1 cellular context compared by ENCODE assay signal in genomic region chr7:131007439-131008330, GRCh38.
TF ChIP-seq lines count a peak whose summit lies in the region.

No MANE protein-coding gene starts in this region.

TF ChIP-seq in K562, 482 proteins besides CTCF, POLR2A, EP300 and RAD21 (continued from another document and continues in another):
- TF ChIP-seq, protein P1, sequence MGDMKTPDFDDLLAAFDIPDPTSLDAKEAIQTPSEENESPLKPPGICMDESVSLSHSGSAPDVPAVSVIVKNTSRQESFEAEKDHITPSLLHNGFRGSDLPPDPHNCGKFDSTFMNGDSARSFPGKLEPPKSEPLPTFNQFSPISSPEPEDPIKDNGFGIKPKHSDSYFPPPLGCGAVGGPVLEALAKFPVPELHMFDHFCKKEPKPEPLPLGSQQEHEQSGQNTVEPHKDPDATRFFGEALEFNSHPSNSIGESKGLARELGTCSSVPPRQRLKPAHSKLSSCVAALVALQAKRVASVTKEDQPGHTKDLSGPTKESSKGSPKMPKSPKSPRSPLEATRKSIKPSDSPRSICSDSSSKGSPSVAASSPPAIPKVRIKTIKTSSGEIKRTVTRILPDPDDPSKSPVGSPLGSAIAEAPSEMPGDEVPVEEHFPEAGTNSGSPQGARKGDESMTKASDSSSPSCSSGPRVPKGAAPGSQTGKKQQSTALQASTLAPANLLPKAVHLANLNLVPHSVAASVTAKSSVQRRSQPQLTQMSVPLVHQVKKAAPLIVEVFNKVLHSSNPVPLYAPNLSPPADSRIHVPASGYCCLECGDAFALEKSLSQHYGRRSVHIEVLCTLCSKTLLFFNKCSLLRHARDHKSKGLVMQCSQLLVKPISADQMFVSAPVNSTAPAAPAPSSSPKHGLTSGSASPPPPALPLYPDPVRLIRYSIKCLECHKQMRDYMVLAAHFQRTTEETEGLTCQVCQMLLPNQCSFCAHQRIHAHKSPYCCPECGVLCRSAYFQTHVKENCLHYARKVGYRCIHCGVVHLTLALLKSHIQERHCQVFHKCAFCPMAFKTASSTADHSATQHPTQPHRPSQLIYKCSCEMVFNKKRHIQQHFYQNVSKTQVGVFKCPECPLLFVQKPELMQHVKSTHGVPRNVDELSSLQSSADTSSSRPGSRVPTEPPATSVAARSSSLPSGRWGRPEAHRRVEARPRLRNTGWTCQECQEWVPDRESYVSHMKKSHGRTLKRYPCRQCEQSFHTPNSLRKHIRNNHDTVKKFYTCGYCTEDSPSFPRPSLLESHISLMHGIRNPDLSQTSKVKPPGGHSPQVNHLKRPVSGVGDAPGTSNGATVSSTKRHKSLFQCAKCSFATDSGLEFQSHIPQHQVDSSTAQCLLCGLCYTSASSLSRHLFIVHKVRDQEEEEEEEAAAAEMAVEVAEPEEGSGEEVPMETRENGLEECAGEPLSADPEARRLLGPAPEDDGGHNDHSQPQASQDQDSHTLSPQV (IDR thresholded peaks at IDR 0.05): 0 out of 2 replicates have a peak, but pooled peaks have one; percentile 18
- peak; percentile 47 for TF ChIP-seq HMGN3 (IDR thresholded peaks at IDR 0.05; ENCODE audit: borderline replicate concordance, extremely low read depth, insufficient read length, low read depth, low read length)
- TF ChIP-seq, protein P2, sequence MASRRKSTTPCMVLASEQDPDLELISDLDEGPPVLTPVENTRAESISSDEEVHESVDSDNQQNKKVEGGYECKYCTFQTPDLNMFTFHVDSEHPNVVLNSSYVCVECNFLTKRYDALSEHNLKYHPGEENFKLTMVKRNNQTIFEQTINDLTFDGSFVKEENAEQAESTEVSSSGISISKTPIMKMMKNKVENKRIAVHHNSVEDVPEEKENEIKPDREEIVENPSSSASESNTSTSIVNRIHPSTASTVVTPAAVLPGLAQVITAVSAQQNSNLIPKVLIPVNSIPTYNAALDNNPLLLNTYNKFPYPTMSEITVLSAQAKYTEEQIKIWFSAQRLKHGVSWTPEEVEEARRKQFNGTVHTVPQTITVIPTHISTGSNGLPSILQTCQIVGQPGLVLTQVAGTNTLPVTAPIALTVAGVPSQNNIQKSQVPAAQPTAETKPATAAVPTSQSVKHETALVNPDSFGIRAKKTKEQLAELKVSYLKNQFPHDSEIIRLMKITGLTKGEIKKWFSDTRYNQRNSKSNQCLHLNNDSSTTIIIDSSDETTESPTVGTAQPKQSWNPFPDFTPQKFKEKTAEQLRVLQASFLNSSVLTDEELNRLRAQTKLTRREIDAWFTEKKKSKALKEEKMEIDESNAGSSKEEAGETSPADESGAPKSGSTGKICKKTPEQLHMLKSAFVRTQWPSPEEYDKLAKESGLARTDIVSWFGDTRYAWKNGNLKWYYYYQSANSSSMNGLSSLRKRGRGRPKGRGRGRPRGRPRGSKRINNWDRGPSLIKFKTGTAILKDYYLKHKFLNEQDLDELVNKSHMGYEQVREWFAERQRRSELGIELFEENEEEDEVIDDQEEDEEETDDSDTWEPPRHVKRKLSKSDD (conservative IDR thresholded peaks at IDR 0.05; ENCODE audit: low read length): no peak
- 0 out of 2 replicates have a peak, but pooled peaks have one; percentile 15 for TF ChIP-seq KLF16 (IDR thresholded peaks at IDR 0.05)
- TF ChIP-seq, protein P3, sequence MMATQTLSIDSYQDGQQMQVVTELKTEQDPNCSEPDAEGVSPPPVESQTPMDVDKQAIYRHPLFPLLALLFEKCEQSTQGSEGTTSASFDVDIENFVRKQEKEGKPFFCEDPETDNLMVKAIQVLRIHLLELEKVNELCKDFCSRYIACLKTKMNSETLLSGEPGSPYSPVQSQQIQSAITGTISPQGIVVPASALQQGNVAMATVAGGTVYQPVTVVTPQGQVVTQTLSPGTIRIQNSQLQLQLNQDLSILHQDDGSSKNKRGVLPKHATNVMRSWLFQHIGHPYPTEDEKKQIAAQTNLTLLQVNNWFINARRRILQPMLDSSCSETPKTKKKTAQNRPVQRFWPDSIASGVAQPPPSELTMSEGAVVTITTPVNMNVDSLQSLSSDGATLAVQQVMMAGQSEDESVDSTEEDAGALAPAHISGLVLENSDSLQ (IDR thresholded peaks at IDR 0.05): peak; percentile 45; the same call in 1 of the 2 replicates
- TF ChIP-seq EP400 (IDR thresholded peaks at IDR 0.05): peak; percentile 25; the same call in 1 of the 2 replicates
- TF ChIP-seq BCOR (IDR thresholded peaks at IDR 0.05): 0 out of 2 replicates have a peak, but pooled peaks have one; percentile 53
- peak; percentile 51; the same call in 1 of the 2 replicates for TF ChIP-seq ZNF143 (CRISPR knock-in tag; IDR thresholded peaks at IDR 0.05)
- peak; percentile 87 for TF ChIP-seq ELF4 (CRISPR knock-in tag; IDR thresholded peaks at IDR 0.05)
- TF ChIP-seq HIVEP1 (CRISPR knock-in tag; IDR thresholded peaks at IDR 0.05): no peak
- TF ChIP-seq ARNT (IDR thresholded peaks at IDR 0.05): peak in 1 of 2 experiments; percentile 83; a peak in 1 of 4 replicates
- TF ChIP-seq ZNF766 (CRISPR knock-in tag; conservative IDR thresholded peaks at IDR 0.05): peak; percentile 73; the same call in 1 of the 2 replicates
- TF ChIP-seq, protein P4, sequence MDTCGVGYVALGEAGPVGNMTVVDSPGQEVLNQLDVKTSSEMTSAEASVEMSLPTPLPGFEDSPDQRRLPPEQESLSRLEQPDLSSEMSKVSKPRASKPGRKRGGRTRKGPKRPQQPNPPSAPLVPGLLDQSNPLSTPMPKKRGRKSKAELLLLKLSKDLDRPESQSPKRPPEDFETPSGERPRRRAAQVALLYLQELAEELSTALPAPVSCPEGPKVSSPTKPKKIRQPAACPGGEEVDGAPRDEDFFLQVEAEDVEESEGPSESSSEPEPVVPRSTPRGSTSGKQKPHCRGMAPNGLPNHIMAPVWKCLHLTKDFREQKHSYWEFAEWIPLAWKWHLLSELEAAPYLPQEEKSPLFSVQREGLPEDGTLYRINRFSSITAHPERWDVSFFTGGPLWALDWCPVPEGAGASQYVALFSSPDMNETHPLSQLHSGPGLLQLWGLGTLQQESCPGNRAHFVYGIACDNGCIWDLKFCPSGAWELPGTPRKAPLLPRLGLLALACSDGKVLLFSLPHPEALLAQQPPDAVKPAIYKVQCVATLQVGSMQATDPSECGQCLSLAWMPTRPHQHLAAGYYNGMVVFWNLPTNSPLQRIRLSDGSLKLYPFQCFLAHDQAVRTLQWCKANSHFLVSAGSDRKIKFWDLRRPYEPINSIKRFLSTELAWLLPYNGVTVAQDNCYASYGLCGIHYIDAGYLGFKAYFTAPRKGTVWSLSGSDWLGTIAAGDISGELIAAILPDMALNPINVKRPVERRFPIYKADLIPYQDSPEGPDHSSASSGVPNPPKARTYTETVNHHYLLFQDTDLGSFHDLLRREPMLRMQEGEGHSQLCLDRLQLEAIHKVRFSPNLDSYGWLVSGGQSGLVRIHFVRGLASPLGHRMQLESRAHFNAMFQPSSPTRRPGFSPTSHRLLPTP (IDR thresholded peaks at IDR 0.05; ENCODE audit: borderline replicate concordance, extremely low read depth, insufficient read length): no peak
- peak; percentile 90 for TF ChIP-seq SMC3 (conservative IDR thresholded peaks at IDR 0.05; ENCODE audit: insufficient read depth, low read depth, low read length)
- no peak for TF ChIP-seq MED1 (CRISPR knock-in tag; IDR thresholded peaks at IDR 0.05; ENCODE audit: borderline replicate concordance)
- peak; percentile 36 for TF ChIP-seq NUFIP1 (IDR thresholded peaks at IDR 0.05; ENCODE audit: partially characterized antibody)
- no peak for TF ChIP-seq MYBL2 (IDR thresholded peaks at IDR 0.05; ENCODE audit: low read depth)
- TF ChIP-seq MYBL2 (CRISPR knock-in tag; IDR thresholded peaks at IDR 0.05; ENCODE audit: borderline replicate concordance): no peak
- peak; percentile 38; the same call in 1 of the 2 replicates for TF ChIP-seq SOX6 (IDR thresholded peaks at IDR 0.05)
- TF ChIP-seq MLLT1 (IDR thresholded peaks at IDR 0.05): 0 out of 4 replicates have a peak, but pooled peaks of 1 of the 2 experiments have one; percentile 43
- TF ChIP-seq POLR2AphosphoS5 (IDR thresholded peaks at IDR 0.05; ENCODE audit: control insufficient read depth, insufficient read depth, low read depth, low read length): no peak
- peak in 1 of 2 experiments; percentile 40; a peak in 1 of 4 replicates for TF ChIP-seq MAZ (CRISPR knock-in tag; conservative IDR thresholded peaks at IDR 0.05 in 1 of 2, IDR thresholded peaks at IDR 0.05 in 1 of 2)
- no peak for TF ChIP-seq NR2C1 (IDR thresholded peaks at IDR 0.05)
- TF ChIP-seq NR2C1 (tag; IDR thresholded peaks at IDR 0.05): no peak
- TF ChIP-seq TRIM28 (IDR thresholded peaks at IDR 0.05): peak; percentile 18; the same call in 1 of the 2 replicates
- no peak for TF ChIP-seq ATF1 (CRISPR knock-in tag; IDR thresholded peaks at IDR 0.05)
- TF ChIP-seq ATF1 (tag; IDR thresholded peaks at IDR 0.05): peak; percentile 71
- TF ChIP-seq ASH1L (IDR thresholded peaks at IDR 0.05; ENCODE audit: borderline replicate concordance, low read depth, partially characterized antibody): peak; percentile 73
- TF ChIP-seq TEAD4 (IDR thresholded peaks at IDR 0.05; ENCODE audit: low read length): 0 out of 2 replicates have a peak, but pooled peaks have one; percentile 23
- TF ChIP-seq TEAD4 (CRISPR knock-in tag; IDR thresholded peaks at IDR 0.05; ENCODE audit: borderline replicate concordance): no peak
- peak; percentile 77 for TF ChIP-seq CC2D1A (IDR thresholded peaks at IDR 0.05)
- TF ChIP-seq SPI1 (IDR thresholded peaks at IDR 0.05; ENCODE audit: borderline replicate concordance, low read depth, low read length): peak; percentile 32; the same call in 1 of the 2 replicates
- no peak for TF ChIP-seq E2F3 (CRISPR knock-in tag; IDR thresholded peaks at IDR 0.05)
- peak; percentile 88 for TF ChIP-seq ARID2 (IDR thresholded peaks at IDR 0.05)
- peak; percentile 93 for TF ChIP-seq ELF2 (CRISPR knock-in tag; IDR thresholded peaks at IDR 0.05)
- no peak for TF ChIP-seq ID3 (CRISPR knock-in tag; IDR thresholded peaks at IDR 0.05)
- TF ChIP-seq ID3 (tag; IDR thresholded peaks at IDR 0.05): no peak
- no peak for TF ChIP-seq ZNF668 (CRISPR knock-in tag; IDR thresholded peaks at IDR 0.05)
- TF ChIP-seq BRD4 (IDR thresholded peaks at IDR 0.05): 0 out of 2 replicates have a peak, but pooled peaks have one; percentile 37
- TF ChIP-seq, protein P5, sequence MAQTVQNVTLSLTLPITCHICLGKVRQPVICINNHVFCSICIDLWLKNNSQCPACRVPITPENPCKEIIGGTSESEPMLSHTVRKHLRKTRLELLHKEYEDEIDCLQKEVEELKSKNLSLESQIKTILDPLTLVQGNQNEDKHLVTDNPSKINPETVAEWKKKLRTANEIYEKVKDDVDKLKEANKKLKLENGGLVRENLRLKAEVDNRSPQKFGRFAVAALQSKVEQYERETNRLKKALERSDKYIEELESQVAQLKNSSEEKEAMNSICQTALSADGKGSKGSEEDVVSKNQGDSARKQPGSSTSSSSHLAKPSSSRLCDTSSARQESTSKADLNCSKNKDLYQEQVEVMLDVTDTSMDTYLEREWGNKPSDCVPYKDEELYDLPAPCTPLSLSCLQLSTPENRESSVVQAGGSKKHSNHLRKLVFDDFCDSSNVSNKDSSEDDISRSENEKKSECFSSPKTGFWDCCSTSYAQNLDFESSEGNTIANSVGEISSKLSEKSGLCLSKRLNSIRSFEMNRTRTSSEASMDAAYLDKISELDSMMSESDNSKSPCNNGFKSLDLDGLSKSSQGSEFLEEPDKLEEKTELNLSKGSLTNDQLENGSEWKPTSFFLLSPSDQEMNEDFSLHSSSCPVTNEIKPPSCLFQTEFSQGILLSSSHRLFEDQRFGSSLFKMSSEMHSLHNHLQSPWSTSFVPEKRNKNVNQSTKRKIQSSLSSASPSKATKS (CRISPR knock-in tag; IDR thresholded peaks at IDR 0.05): no peak
- TF ChIP-seq PHF20 (IDR thresholded peaks at IDR 0.05; ENCODE audit: partially characterized antibody): peak; percentile 85
- peak; percentile 36; the same call in 1 of the 2 replicates for TF ChIP-seq SMARCA4 (IDR thresholded peaks at IDR 0.05)
- TF ChIP-seq, protein P6, sequence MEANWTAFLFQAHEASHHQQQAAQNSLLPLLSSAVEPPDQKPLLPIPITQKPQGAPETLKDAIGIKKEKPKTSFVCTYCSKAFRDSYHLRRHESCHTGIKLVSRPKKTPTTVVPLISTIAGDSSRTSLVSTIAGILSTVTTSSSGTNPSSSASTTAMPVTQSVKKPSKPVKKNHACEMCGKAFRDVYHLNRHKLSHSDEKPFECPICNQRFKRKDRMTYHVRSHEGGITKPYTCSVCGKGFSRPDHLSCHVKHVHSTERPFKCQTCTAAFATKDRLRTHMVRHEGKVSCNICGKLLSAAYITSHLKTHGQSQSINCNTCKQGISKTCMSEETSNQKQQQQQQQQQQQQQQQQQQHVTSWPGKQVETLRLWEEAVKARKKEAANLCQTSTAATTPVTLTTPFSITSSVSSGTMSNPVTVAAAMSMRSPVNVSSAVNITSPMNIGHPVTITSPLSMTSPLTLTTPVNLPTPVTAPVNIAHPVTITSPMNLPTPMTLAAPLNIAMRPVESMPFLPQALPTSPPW (CRISPR knock-in tag; IDR thresholded peaks at IDR 0.05): peak; percentile 72
- peak in 1 of 2 experiments; percentile 79; a peak in 2 of 4 replicates for TF ChIP-seq FOXA3 (CRISPR knock-in tag; conservative IDR thresholded peaks at IDR 0.05 in 1 of 2, IDR thresholded peaks at IDR 0.05 in 1 of 2)
- TF ChIP-seq DEAF1 (CRISPR knock-in tag; IDR thresholded peaks at IDR 0.05): peak; percentile 57; the same call in 1 of the 2 replicates
- TF ChIP-seq MEIS2 (IDR thresholded peaks at IDR 0.05; ENCODE audit: partially characterized antibody): peak; percentile 48
- peak; percentile 75; the same call in 1 of the 2 replicates for TF ChIP-seq HDGF (IDR thresholded peaks at IDR 0.05)
- TF ChIP-seq FOXP1 (CRISPR knock-in tag; IDR thresholded peaks at IDR 0.05): peak; percentile 75; the same call in 1 of the 2 replicates
